In the genomic region with DNA sequence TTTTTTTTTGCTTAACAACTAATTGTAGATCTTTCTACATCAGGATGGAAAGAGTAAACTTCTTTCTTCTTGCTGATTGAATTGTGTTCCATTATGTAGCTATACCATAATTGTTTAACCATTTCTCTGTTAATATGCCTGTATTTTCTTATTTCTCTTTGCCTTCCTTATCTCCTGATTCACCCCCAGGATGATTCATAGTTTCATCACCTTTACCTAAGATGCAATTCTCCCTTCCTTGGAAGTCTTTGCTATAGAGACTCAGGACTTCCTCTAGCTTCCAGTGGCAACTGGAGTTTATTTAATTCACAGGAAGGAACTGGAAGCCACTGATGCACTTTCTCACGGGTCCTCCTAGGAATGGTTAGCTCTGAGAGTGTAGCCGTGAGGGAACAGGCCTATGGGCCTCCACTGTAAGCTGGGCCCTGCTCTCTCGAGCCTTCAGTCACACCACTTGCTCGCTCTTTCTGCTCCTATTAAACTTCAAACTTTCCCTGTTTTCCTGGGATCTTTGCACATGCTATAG, we compare ENCODE assay signal across 2 cellular contexts.
TF ChIP-seq lines count a peak whose summit lies in the region.

No MANE protein-coding gene starts in this region.

TF ChIP-seq in HCT116, 20 proteins besides CTCF, POLR2A, EP300 and RAD21:
- 0 out of 2 replicates have a peak, but pooled peaks have one; percentile 14 for TF ChIP-seq ZFX (IDR thresholded peaks at IDR 0.05)
- no peak for TF ChIP-seq CBX3 (IDR thresholded peaks at IDR 0.05; ENCODE audit: low read depth)
- TF ChIP-seq CEBPB (IDR thresholded peaks at IDR 0.05; ENCODE audit: low read depth), result peak; percentile 92
- no peak for TF ChIP-seq TCF7L2 (IDR thresholded peaks at IDR 0.05; ENCODE audit: borderline replicate concordance, extremely low read depth, insufficient read depth, insufficient read length)
- TF ChIP-seq, protein P1, sequence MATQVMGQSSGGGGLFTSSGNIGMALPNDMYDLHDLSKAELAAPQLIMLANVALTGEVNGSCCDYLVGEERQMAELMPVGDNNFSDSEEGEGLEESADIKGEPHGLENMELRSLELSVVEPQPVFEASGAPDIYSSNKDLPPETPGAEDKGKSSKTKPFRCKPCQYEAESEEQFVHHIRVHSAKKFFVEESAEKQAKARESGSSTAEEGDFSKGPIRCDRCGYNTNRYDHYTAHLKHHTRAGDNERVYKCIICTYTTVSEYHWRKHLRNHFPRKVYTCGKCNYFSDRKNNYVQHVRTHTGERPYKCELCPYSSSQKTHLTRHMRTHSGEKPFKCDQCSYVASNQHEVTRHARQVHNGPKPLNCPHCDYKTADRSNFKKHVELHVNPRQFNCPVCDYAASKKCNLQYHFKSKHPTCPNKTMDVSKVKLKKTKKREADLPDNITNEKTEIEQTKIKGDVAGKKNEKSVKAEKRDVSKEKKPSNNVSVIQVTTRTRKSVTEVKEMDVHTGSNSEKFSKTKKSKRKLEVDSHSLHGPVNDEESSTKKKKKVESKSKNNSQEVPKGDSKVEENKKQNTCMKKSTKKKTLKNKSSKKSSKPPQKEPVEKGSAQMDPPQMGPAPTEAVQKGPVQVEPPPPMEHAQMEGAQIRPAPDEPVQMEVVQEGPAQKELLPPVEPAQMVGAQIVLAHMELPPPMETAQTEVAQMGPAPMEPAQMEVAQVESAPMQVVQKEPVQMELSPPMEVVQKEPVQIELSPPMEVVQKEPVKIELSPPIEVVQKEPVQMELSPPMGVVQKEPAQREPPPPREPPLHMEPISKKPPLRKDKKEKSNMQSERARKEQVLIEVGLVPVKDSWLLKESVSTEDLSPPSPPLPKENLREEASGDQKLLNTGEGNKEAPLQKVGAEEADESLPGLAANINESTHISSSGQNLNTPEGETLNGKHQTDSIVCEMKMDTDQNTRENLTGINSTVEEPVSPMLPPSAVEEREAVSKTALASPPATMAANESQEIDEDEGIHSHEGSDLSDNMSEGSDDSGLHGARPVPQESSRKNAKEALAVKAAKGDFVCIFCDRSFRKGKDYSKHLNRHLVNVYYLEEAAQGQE (IDR thresholded peaks at IDR 0.05; ENCODE audit: low read depth), result no peak
- no peak for TF ChIP-seq EGR1 (IDR thresholded peaks at IDR 0.05; ENCODE audit: low read depth)
- peak; percentile 52; the same call in 1 of the 2 replicates for TF ChIP-seq SRF (IDR thresholded peaks at IDR 0.05; ENCODE audit: low read depth)
- no peak for TF ChIP-seq EZH2 (IDR thresholded peaks at IDR 0.05)
- no peak for TF ChIP-seq YY1 (IDR thresholded peaks at IDR 0.05; ENCODE audit: extremely low read depth, insufficient replicate concordance, low read depth, low read length)
- TF ChIP-seq SP1 (IDR thresholded peaks at IDR 0.05; ENCODE audit: low read depth), result peak; percentile 75
- no peak for TF ChIP-seq ZNF274 (IDR thresholded peaks at IDR 0.05; ENCODE audit: low read depth, low read length)
- TF ChIP-seq ELF1 (IDR thresholded peaks at IDR 0.05; ENCODE audit: borderline replicate concordance, low read depth), result no peak
- no peak for TF ChIP-seq EZH2phosphoT487 (IDR thresholded peaks at IDR 0.05; ENCODE audit: borderline replicate concordance)
- TF ChIP-seq, protein P2, sequence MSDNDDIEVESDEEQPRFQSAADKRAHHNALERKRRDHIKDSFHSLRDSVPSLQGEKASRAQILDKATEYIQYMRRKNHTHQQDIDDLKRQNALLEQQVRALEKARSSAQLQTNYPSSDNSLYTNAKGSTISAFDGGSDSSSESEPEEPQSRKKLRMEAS (IDR thresholded peaks at IDR 0.05), result no peak
- no peak for TF ChIP-seq SIN3A (IDR thresholded peaks at IDR 0.05; ENCODE audit: low read depth)
- peak; percentile 93 for TF ChIP-seq FOSL1 (IDR thresholded peaks at IDR 0.05; ENCODE audit: low read depth)
- peak; percentile 91 for TF ChIP-seq JUND (IDR thresholded peaks at IDR 0.05)
- TF ChIP-seq POLR2AphosphoS5 (IDR thresholded peaks at IDR 0.05; ENCODE audit: low read depth, low read length), result peak; percentile 11; the same call in 1 of the 2 replicates
- TF ChIP-seq, protein P3, sequence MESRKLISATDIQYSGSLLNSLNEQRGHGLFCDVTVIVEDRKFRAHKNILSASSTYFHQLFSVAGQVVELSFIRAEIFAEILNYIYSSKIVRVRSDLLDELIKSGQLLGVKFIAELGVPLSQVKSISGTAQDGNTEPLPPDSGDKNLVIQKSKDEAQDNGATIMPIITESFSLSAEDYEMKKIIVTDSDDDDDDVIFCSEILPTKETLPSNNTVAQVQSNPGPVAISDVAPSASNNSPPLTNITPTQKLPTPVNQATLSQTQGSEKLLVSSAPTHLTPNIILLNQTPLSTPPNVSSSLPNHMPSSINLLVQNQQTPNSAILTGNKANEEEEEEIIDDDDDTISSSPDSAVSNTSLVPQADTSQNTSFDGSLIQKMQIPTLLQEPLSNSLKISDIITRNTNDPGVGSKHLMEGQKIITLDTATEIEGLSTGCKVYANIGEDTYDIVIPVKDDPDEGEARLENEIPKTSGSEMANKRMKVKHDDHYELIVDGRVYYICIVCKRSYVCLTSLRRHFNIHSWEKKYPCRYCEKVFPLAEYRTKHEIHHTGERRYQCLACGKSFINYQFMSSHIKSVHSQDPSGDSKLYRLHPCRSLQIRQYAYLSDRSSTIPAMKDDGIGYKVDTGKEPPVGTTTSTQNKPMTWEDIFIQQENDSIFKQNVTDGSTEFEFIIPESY (IDR thresholded peaks at IDR 0.05; ENCODE audit: extremely low read depth, insufficient replicate concordance, low read length), result no peak
- TF ChIP-seq, protein P4, sequence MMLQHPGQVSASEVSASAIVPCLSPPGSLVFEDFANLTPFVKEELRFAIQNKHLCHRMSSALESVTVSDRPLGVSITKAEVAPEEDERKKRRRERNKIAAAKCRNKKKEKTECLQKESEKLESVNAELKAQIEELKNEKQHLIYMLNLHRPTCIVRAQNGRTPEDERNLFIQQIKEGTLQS (IDR thresholded peaks at IDR 0.05), result peak; percentile 87

TF ChIP-seq in H1, 55 proteins besides CTCF, POLR2A, EP300 and RAD21:
- TF ChIP-seq JUND (IDR thresholded peaks at IDR 0.05; ENCODE audit: low read length) (no peak), FOSL1 (IDR thresholded peaks at IDR 0.05; ENCODE audit: insufficient read depth, low read depth, low read length) (no peak), TAF7 (optimal IDR thresholded peaks at IDR 0.05; ENCODE audit: borderline replicate concordance, low read depth, low read length) (no peak), NRF1 (IDR thresholded peaks at IDR 0.05; ENCODE audit: low read depth, low read length) (no peak), MAFK (IDR thresholded peaks at IDR 0.05; ENCODE audit: low read depth, low read length) (no peak), EGR1 (IDR thresholded peaks at IDR 0.05; ENCODE audit: borderline replicate concordance, low read depth, low read length) (no peak), GABPA (IDR thresholded peaks at IDR 0.05; ENCODE audit: borderline replicate concordance, insufficient read depth, low read length) (no peak), SP1 (IDR thresholded peaks at IDR 0.05; ENCODE audit: low read depth, low read length) (no peak)
